10 cellular contexts compared by ENCODE assay signal in genomic region chr7:145909956-145910611, GRCh38.
DNase-seq lines count a peak whose midpoint lies in the region; ATAC-seq and TF ChIP-seq lines count a peak whose summit lies in the region.
"Had no signal": no experiment of that assay in that cellular context is flagged by ENCODE, and none has a peak within 500 bp of the region (broad histone marks: within the 10 kb centered on the region; RNA-seq: fewer than 3 reads in every experiment).

No MANE protein-coding gene starts in this region.

- DNase-seq in HT1080 (ENCODE audit: low read depth) (peak; percentile 75), epithelial cell of proximal tubule (ENCODE audit: low read depth) (peak; percentile 66), GM13976 (ENCODE audit: low spot score) (no peak)
- no peak for DNase-seq in stimulated activated CD4-positive, alpha-beta T cell treated with anti-CD3 and anti-CD28 coated beads, Interleukin-2, amount 100 ng/mL, for 24 hours
- no peak for DNase-seq in stimulated activated CD8-positive, alpha-beta memory T cell treated with anti-CD3 and anti-CD28 coated beads, Interleukin-4, amount 100 ng/mL, for 48 hours
- no peak for DNase-seq in activated CD4-positive, alpha-beta T cell treated with anti-CD3 and anti-CD28 coated beads for 1 hour
- DNase-seq: body of pancreas had no signal

- no peak overlapping the region for H3K4me3 ChIP-seq in epithelial cell of proximal tubule (ENCODE audit: low read depth, low read length)
- H3K4me3 ChIP-seq: body of pancreas, thoracic aorta had no signal

- in situ Hi-C loops in GM13976 (cut with MboI; ENCODE audit: low sequenced_read_pairs, unreplicated experiment), result no loop called here

- peak; percentile 89 for ATAC-seq in GM18861 (IDR thresholded peaks at IDR 0.05; ENCODE audit: unreplicated experiment)
- ATAC-seq in HG02588 (IDR thresholded peaks at IDR 0.05; ENCODE audit: unreplicated experiment), result peak; percentile 71
- ATAC-seq: body of pancreas had no signal

- no peak for TF ChIP-seq CTCF in epithelial cell of proximal tubule (conservative IDR thresholded peaks at IDR 0.05; ENCODE audit: low read depth, low read length)
- TF ChIP-seq CTCF in GM13976 (IDR thresholded peaks at IDR 0.05; ENCODE audit: borderline replicate concordance, control extremely low read depth, extremely low read depth, insufficient read depth, missing control alignments), result no peak

Comparison
In these comparisons a context has a peak if more than half of its experiments do, and no peak if none do; other contexts are left out.
1. DNase-seq: peak in HT1080 (single experiment) and epithelial cell of proximal tubule (single experiment); none in stimulated activated CD4-positive, alpha-beta T cell treated with anti-CD3 and anti-CD28 coated beads, Interleukin-2, amount 100 ng/mL, for 24 hours (0 of 2), stimulated activated CD8-positive, alpha-beta memory T cell treated with anti-CD3 and anti-CD28 coated beads, Interleukin-4, amount 100 ng/mL, for 48 hours (single experiment), GM13976 (single experiment) and activated CD4-positive, alpha-beta T cell treated with anti-CD3 and anti-CD28 coated beads for 1 hour (single experiment).